ENCODE assay signal across 32 cellular contexts in genomic region chr6:154993026-154993425, GRCh38. TPM values are rescaled to one million over a fixed set of nuclear protein-coding genes. Genes with fewer than 3 reads are reported as not detected.
A peak's percentile ranks its signal among the peaks of the same experiment; 100 is the strongest.
DNase-seq lines count a peak whose midpoint lies in the region; ATAC-seq and TF ChIP-seq lines count a peak whose summit lies in the region.
"Had no signal": no experiment of that assay in that cellular context is flagged by ENCODE, and none has a peak within 500 bp of the region (broad histone marks: within the 10 kb centered on the region; RNA-seq: fewer than 3 reads in every experiment).

No MANE protein-coding gene starts in this region.

- H3K79me2 ChIP-seq in mesendoderm (ENCODE audit: control insufficient read depth, insufficient read depth, low read length) = no peaks in the 10 kb centered on the region

- H3K4me1 ChIP-seq in mesendoderm (ENCODE audit: control insufficient read depth, low read depth, low read length) = peaks cover 2% of the 10 kb centered on the region
- H3K4me1 ChIP-seq: BE2C, colonic mucosa, prostate gland had no signal

- no peak overlapping the region for H2AK5ac ChIP-seq in mesendoderm (ENCODE audit: low read length)

- H3K4me2 ChIP-seq in mesendoderm (ENCODE audit: low read length) = no peak overlapping the region

- H3K27me3 ChIP-seq in mesendoderm (ENCODE audit: insufficient read depth, low read length, poor library complexity) = no peaks in the 10 kb centered on the region
- H3K27me3 ChIP-seq: BE2C, tibial artery, vagina had no signal

- no CpG with 5 or more reads among the region's 6 CpGs for WGBS in mesendoderm (ENCODE audit: extremely low coverage, insufficient coverage, low lambda C conversion rate)

- H3K9me3 Mint-ChIP-seq in activated CD8-positive, alpha-beta memory T cell treated with anti-CD3 and anti-CD28 coated beads, Interleukin-2, amount 10 ng/mL, durations not matched to agents 7 days and 5 days (ENCODE audit: low read depth) = no peaks in the 10 kb centered on the region

- H3K27me3 Mint-ChIP-seq in activated CD8-positive, alpha-beta memory T cell treated with anti-CD3 and anti-CD28 coated beads, Interleukin-2, amount 10 ng/mL, durations not matched to agents 7 days and 5 days = peaks cover 29% of the 10 kb centered on the region

- no peak overlapping the region for H3K4ac ChIP-seq in mesendoderm (ENCODE audit: low read depth, low read length)

- no peak overlapping the region for H3K4me3 ChIP-seq in mesendoderm (ENCODE audit: low read length)
- H3K4me3 ChIP-seq: cardiac muscle cell, colonic mucosa, HAP-1, prostate gland, tibial artery, vagina had no signal

- no peaks in the 10 kb centered on the region for H3K36me3 ChIP-seq in mesendoderm (ENCODE audit: control insufficient read depth, insufficient read depth, low read length)
- H3K36me3 ChIP-seq: BE2C, cardiac muscle cell, colonic mucosa, HAP-1, prostate gland, vagina had no signal

- H3K56ac ChIP-seq in mesendoderm (ENCODE audit: low read length) = no peak overlapping the region

- H4K5ac ChIP-seq in mesendoderm (ENCODE audit: low read length) = no peak overlapping the region

- H3K23ac ChIP-seq in mesendoderm (ENCODE audit: low read length) = no peak overlapping the region

- peaks cover 9% of the 10 kb centered on the region for H3K4me1 Mint-ChIP-seq in activated CD8-positive, alpha-beta memory T cell treated with anti-CD3 and anti-CD28 coated beads, Interleukin-2, amount 10 ng/mL, durations not matched to agents 7 days and 5 days

- no peaks in the 10 kb centered on the region for H3K79me1 ChIP-seq in mesendoderm (ENCODE audit: low read length)

- no peak overlapping the region for H2BK120ac ChIP-seq in mesendoderm (ENCODE audit: low read depth, low read length)

- CTCF ChIA-PET in activated CD8-positive, alpha-beta memory T cell treated with anti-CD3 and anti-CD28 coated beads, Interleukin-2, amount 10 ng/mL, durations not matched to agents 7 days and 5 days (lab: Charles Lee) = no interaction called here

- peaks cover 2% of the 10 kb centered on the region for H3K36me3 Mint-ChIP-seq in activated CD8-positive, alpha-beta memory T cell treated with anti-CD3 and anti-CD28 coated beads, Interleukin-2, amount 10 ng/mL, durations not matched to agents 7 days and 5 days
- H3K36me3 Mint-ChIP-seq: activated naive CD8-positive, alpha-beta T cell treated with anti-CD3 and anti-CD28 coated beads for 36 hours; CD8-positive, alpha-beta T cell had no signal

- H2BK15ac ChIP-seq in mesendoderm (replicated peaks; ENCODE audit: low read depth) = no peak overlapping the region

- no peak overlapping the region for H3K4me3 Mint-ChIP-seq in activated CD8-positive, alpha-beta memory T cell treated with anti-CD3 and anti-CD28 coated beads, Interleukin-2, amount 10 ng/mL, durations not matched to agents 7 days and 5 days
- H3K4me3 Mint-ChIP-seq: activated naive CD8-positive, alpha-beta T cell treated with anti-CD3 and anti-CD28 coated beads for 36 hours; activated T-cell treated with anti-CD3 and anti-CD28 coated beads, Interleukin-2, amount 50 U/mL, for 24 hours; CD8-positive, alpha-beta T cell had no signal

- H2BK5ac ChIP-seq in mesendoderm (ENCODE audit: low read length) = no peak overlapping the region

- no peak overlapping the region for H3K9ac ChIP-seq in mesendoderm (ENCODE audit: low read length)

- H3K27ac Mint-ChIP-seq in activated CD8-positive, alpha-beta memory T cell treated with anti-CD3 and anti-CD28 coated beads, Interleukin-2, amount 10 ng/mL, durations not matched to agents 7 days and 5 days = no peak overlapping the region
- H3K27ac Mint-ChIP-seq: activated naive CD8-positive, alpha-beta T cell treated with anti-CD3 and anti-CD28 coated beads for 36 hours; activated T-cell treated with anti-CD3 and anti-CD28 coated beads, Interleukin-2, amount 50 U/mL, for 24 hours; CD8-positive, alpha-beta T cell; naive thymus-derived CD4-positive, alpha-beta T cell had no signal

- no peak for ATAC-seq in HG03520 (IDR thresholded peaks at IDR 0.05; ENCODE audit: unreplicated experiment)
- ATAC-seq in activated CD8-positive, alpha-beta memory T cell treated with anti-CD3 and anti-CD28 coated beads, Interleukin-2, amount 10 ng/mL, durations not matched to agents 7 days and 5 days = no peak
- no peak for ATAC-seq in GM18505 (IDR thresholded peaks at IDR 0.05; ENCODE audit: unreplicated experiment)
- ATAC-seq: CD8-positive, alpha-beta T cell; naive thymus-derived CD4-positive, alpha-beta T cell; sciatic nerve had no signal

- H3K27ac ChIP-seq in mesendoderm (ENCODE audit: low read depth, low read length) = no peak overlapping the region
- H3K27ac ChIP-seq: cardiac muscle cell, colonic mucosa, prostate gland, tibial artery, vagina had no signal

- H4K8ac ChIP-seq in mesendoderm (ENCODE audit: low read depth, low read length) = no peak overlapping the region

- DNase-seq in AG20443 (ENCODE audit: low spot score) (peak; percentile 15), HS-27A (ENCODE audit: low read depth) (peak; percentile 49), astrocyte of the hippocampus (ENCODE audit: low read depth, low spot score) (peak; percentile 44), iris pigment epithelial cell (ENCODE audit: low read depth) (peak; percentile 57), mesendoderm (no peak)
- DNase-seq in activated CD8-positive, alpha-beta memory T cell treated with anti-CD3 and anti-CD28 coated beads, Interleukin-2, amount 10 ng/mL, durations not matched to agents 7 days and 5 days = no peak
- DNase-seq: activated CD4-positive, alpha-beta T cell treated with anti-CD3 and anti-CD28 coated beads for 48 hours; activated effector memory CD4-positive, alpha-beta T cell treated with anti-CD3 and anti-CD28 coated beads, Interleukin-2, amount 50 U/mL, for 16 hours; activated naive CD8-positive, alpha-beta T cell treated with anti-CD3 and anti-CD28 coated beads for 36 hours; activated T-cell treated with anti-CD3 and anti-CD28 coated beads, Interleukin-2, amount 50 U/mL, for 24 hours; anterior cingulate cortex; BE2C; CD8-positive, alpha-beta T cell; colonic mucosa; effector CD8-positive, alpha-beta T cell; foreskin melanocyte; IMR-90; naive thymus-derived CD4-positive, alpha-beta T cell; NCI-H2029; NCI-H524; NK-92 treated with Interleukin-12 subunit alpha and Interleukin-12 subunit beta, amount 100 ng/mL, for 24 hours; SHP77 treated with DMSO at 0.1 percent for 48 hours; stimulated activated CD4-positive, alpha-beta T cell treated with anti-CD3 and anti-CD28 coated beads, Interleukin-4, amount 100 ng/mL, for 1 hour; T1000; tibial artery had no signal

- TF ChIP-seq POLR2A in GM18505 (IDR thresholded peaks at IDR 0.05; ENCODE audit: borderline replicate concordance, extremely low read depth, insufficient read depth, insufficient read length) = no peak

- no peak overlapping the region for H3K18ac ChIP-seq in mesendoderm (ENCODE audit: low read length)

RNA-seq across cellular contexts. Expression of gene TIAM2, which starts 2.1 kb away (rescaled TPM):
- 10 to 100 TPM in 1 of 2 experiments, 1 to 10 TPM in 1; 6.9 to 14.6 TPM for total RNA-seq in activated CD8-positive, alpha-beta memory T cell treated with anti-CD3 and anti-CD28 coated beads, Interleukin-2, amount 10 ng/mL, durations not matched to agents 7 days and 5 days
- polyA plus RNA-seq in mesendoderm (2013, experiment 1 of 2) = 6.3 TPM
- polyA plus RNA-seq in mesendoderm (2013, experiment 2 of 2) = 6.0 TPM

Comparison
In these comparisons a context has a peak if more than half of its experiments do, and no peak if none do; other contexts are left out.
1. DNase-seq: peak in AG20443 (single experiment), HS-27A (single experiment), astrocyte of the hippocampus (single experiment) and iris pigment epithelial cell (single experiment); none in activated CD8-positive, alpha-beta memory T cell treated with anti-CD3 and anti-CD28 coated beads, Interleukin-2, amount 10 ng/mL, durations not matched to agents 7 days and 5 days (single experiment) and mesendoderm (single experiment).